Comparison of ENCODE assay signal across 15 cellular contexts in the genomic region with DNA sequence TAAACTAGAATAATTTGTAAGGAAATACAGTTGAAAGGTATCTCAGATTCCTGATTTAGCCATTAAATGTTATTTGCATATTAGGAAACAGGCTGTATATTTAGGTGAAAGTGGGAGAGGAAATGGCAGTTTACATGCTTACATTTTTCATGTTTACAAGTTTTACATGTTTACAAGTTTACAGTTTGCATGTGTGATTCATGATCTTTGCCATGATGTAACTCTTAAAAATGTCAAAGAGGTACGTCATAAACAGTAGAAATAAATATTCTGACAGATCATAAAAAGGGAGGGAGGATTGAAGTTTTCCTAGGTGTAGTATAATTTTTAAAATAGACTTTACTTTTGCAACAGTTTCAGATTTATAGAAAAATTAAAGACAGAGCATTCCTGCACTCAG. TPM values are rescaled to one million over a fixed set of nuclear protein-coding genes. Genes with fewer than 3 reads are reported as not detected.
A peak's percentile ranks its signal among the peaks of the same experiment; 100 is the strongest.
DNase-seq lines count a peak whose midpoint lies in the region; ATAC-seq, FAIRE-seq and TF ChIP-seq lines count a peak whose summit lies in the region.
"Had no signal": no experiment of that assay in that cellular context is flagged by ENCODE, and none has a peak within 500 bp of the region (broad histone marks: within the 10 kb centered on the region; RNA-seq: fewer than 3 reads in every experiment).

No MANE protein-coding gene starts in this region.

- H3K36me3 ChIP-seq in PC-3 (ENCODE audit: low read depth, low read length) (no peaks in the 10 kb centered on the region), pancreas (no peaks in the 10 kb centered on the region), ovary (no peaks in the 10 kb centered on the region)

- CTCF ChIA-PET in HEK293T (lab: Yijun Ruan, JAX) (interaction anchor here (0.8 kb wide), 1 partner anchor 120 kb away, joined by 3 read pairs; no protein-coding TSS in a partner anchor), PC-3 (lab: Charles Lee) (no interaction called here)

- H3K27ac ChIP-seq in PC-3 (ENCODE audit: low read length) (no peak overlapping the region), pancreas (no peak overlapping the region), ovary (no peak overlapping the region)
- H3K27ac ChIP-seq: BLaER1 treated with 17β-estradiol and CSF1 and Interleukin-3, amounts not matched to agents 10 nM and 100 nM; GM23248 had no signal

- H3K4me3 ChIP-seq in PC-3 (ENCODE audit: low read length) (no peak overlapping the region), epithelial cell of esophagus (ENCODE audit: low read length) (no peak overlapping the region), pancreas (no peak overlapping the region), ovary (no peak overlapping the region)
- H3K4me3 ChIP-seq: BLaER1 treated with 17β-estradiol and CSF1 and Interleukin-3, amounts not matched to agents 10 nM and 100 nM; GM23248 had no signal

- no peak overlapping the region for H3K9ac ChIP-seq in PC-3 (ENCODE audit: low read length)
- H3K9ac ChIP-seq: BLaER1 treated with 17β-estradiol and CSF1 and Interleukin-3, amounts not matched to agents 10 nM and 100 nM; GM23248 had no signal

- no peak for DNase-seq in HEK293T (ENCODE audit: extremely low spot score)
- peak; percentile 12 for DNase-seq in PC-3
- peak; percentile 8 for DNase-seq in epithelial cell of esophagus (ENCODE audit: low read depth)
- no peak for DNase-seq in pancreas
- no peak for DNase-seq in posterior vena cava (ENCODE audit: low spot score)
- DNase-seq in ovary = no peak
- DNase-seq: Calu3; CD8-positive, alpha-beta T cell; GDM1; GM23248; HCEC 1CT had no signal

- no peaks in the 10 kb centered on the region for H3F3A ChIP-seq in PC-3 (ENCODE audit: low read length, unreplicated experiment)

- TF ChIP-seq CTCF in PC-3 (conservative IDR thresholded peaks at IDR 0.05; ENCODE audit: low read depth, low read length) (no peak), epithelial cell of esophagus (IDR thresholded peaks at IDR 0.05; ENCODE audit: insufficient read depth, low read depth, low read length, missing control alignments) (no peak), pancreas (IDR thresholded peaks at IDR 0.05) (no peak), ovary (IDR thresholded peaks at IDR 0.05) (no peak)

- peaks cover 46% of the 10 kb centered on the region for H4K20me1 ChIP-seq in PC-3 (ENCODE audit: low read length)

- H3K9me2 ChIP-seq in PC-3 (replicated peaks; ENCODE audit: low read length) = no peaks in the 10 kb centered on the region

- TF ChIP-seq POLR2A in ovary (IDR thresholded peaks at IDR 0.05) = no peak

- peaks cover 100% of the 10 kb centered on the region for H3K79me2 ChIP-seq in PC-3 (ENCODE audit: low read length)

- no peak overlapping the region for H2AFZ ChIP-seq in PC-3 (ENCODE audit: low read length)
- H2AFZ ChIP-seq: GM23248 had no signal

- 37 to 47% methylated on average over 1 of the region's 1 CpG for WGBS in pancreas, 2 donors
- WGBS in ovary, 3 donors = 73 to 86% (median 76%) methylated on average over 1 of the region's 1 CpG

- no TSS peak for BruUV-seq in PC-3 (replicated peaks; lab: Mats Ljungman, UMichigan)

- no peak for TF ChIP-seq EP300 in ovary (IDR thresholded peaks at IDR 0.05)

- H3K4me1 ChIP-seq in PC-3 (ENCODE audit: insufficient read depth, low read length) = peaks cover 11% of the 10 kb centered on the region
- H3K4me1 ChIP-seq in pancreas = peaks cover 17 to 40% (median 32%) of the 10 kb centered on the region in 3 donors
- peaks cover 5% of the 10 kb centered on the region for H3K4me1 ChIP-seq in ovary (ENCODE audit: insufficient read depth)

- POLR2A ChIA-PET in HEK293T (lab: Yijun Ruan, JAX) (no interaction called here), PC-3 (lab: Charles Lee; ENCODE audit: unreplicated experiment) (no interaction called here)

- no peak for ATAC-seq in PC-3
- ATAC-seq in pancreas = no peak
- no peak for ATAC-seq in GM21576 (IDR thresholded peaks at IDR 0.05; ENCODE audit: unreplicated experiment)
- no peak for ATAC-seq in HG02973 (IDR thresholded peaks at IDR 0.05; ENCODE audit: unreplicated experiment)
- ATAC-seq: CD8-positive, alpha-beta T cell had no signal

- no peak overlapping the region for H3K4me2 ChIP-seq in PC-3 (ENCODE audit: low read length)
- H3K4me2 ChIP-seq: BLaER1 treated with 17β-estradiol and CSF1 and Interleukin-3, amounts not matched to agents 10 nM and 100 nM had no signal

- intact Hi-C loops in PC-3 (cut with micrococcal nuclease) = no loop called here
- intact Hi-C loops in pancreas (cut with DNase I) = no loop called here
- intact Hi-C loops in posterior vena cava (cut with DNase I) = no loop called here
- intact Hi-C loops in ovary (cut with DNase I) = no loop called here

- peak; percentile 5 for FAIRE-seq in pancreas (lab: Jason Lieb, UNC)
- FAIRE-seq: GM19239 had no signal

- H3K27me3 ChIP-seq in PC-3 (ENCODE audit: low read length) (no peaks in the 10 kb centered on the region), pancreas (no peaks in the 10 kb centered on the region), ovary (no peaks in the 10 kb centered on the region)
- H3K27me3 ChIP-seq: BLaER1 treated with 17β-estradiol and CSF1 and Interleukin-3, amounts not matched to agents 10 nM and 100 nM had no signal

- H3K9me3 ChIP-seq in PC-3 (ENCODE audit: low read length) (no peaks in the 10 kb centered on the region), pancreas (no peaks in the 10 kb centered on the region), ovary (no peaks in the 10 kb centered on the region)

TF ChIP-seq in HEK293T, 16 proteins besides CTCF, POLR2A, EP300 and RAD21:
- TF ChIP-seq FOXA1 (IDR thresholded peaks at IDR 0.05) (no peak), SP1 (IDR thresholded peaks at IDR 0.05) (no peak), ZNF384 (IDR thresholded peaks at IDR 0.05) (no peak)
- TF ChIP-seq, protein P1, sequence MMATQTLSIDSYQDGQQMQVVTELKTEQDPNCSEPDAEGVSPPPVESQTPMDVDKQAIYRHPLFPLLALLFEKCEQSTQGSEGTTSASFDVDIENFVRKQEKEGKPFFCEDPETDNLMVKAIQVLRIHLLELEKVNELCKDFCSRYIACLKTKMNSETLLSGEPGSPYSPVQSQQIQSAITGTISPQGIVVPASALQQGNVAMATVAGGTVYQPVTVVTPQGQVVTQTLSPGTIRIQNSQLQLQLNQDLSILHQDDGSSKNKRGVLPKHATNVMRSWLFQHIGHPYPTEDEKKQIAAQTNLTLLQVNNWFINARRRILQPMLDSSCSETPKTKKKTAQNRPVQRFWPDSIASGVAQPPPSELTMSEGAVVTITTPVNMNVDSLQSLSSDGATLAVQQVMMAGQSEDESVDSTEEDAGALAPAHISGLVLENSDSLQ (IDR thresholded peaks at IDR 0.05) = 0 out of 2 replicates have a peak, but pooled peaks have one; percentile 19

RNA-seq across cellular contexts. Expression of gene KDM6A, which starts 45.7 kb away (rescaled TPM):
- 27.2 and 31.3 TPM in 2 replicates for total RNA-seq in PC-3 (2014; rRNA removed)
- total RNA-seq in pancreas = 10 to 100 TPM in 5 of 6 donors, 1 to 10 TPM in 1; 8.7 to 27.5 (median 16.3) TPM
- 10 to 100 TPM in 1 of 2 donors, 1 to 10 TPM in 1; 5.5 to 16.9 TPM for polyA plus RNA-seq in pancreas
- total RNA-seq in posterior vena cava = 10 to 100 TPM; 24.2 to 27.3 TPM
- total RNA-seq in ovary = 10 to 100 TPM; 32.4 to 56.2 (median 42.9) TPM
- polyA plus RNA-seq in ovary = 10 to 100 TPM; 19.8 to 27.6 TPM

Comparison
In these comparisons a context has a peak if more than half of its experiments do, and no peak if none do; other contexts are left out.
1. DNase-seq: peak in PC-3 (single experiment) and epithelial cell of esophagus (single experiment); none in HEK293T (single experiment), pancreas (0 of 6), posterior vena cava (single experiment) and ovary (0 of 5).